ENCODE assay signal across 36 cellular contexts in genomic region chr11:60085909-60086308, GRCh38. TPM values are rescaled to one million over a fixed set of nuclear protein-coding genes. Genes with fewer than 3 reads are reported as not detected.
"Had no signal": no experiment of that assay in that cellular context is flagged by ENCODE, and none has a peak within 500 bp of the region (broad histone marks: within the 10 kb centered on the region; RNA-seq: fewer than 3 reads in every experiment).

No MANE protein-coding gene starts in this region.

- DNase-seq: activated CD4-positive, alpha-beta T cell treated with anti-CD3 and anti-CD28 coated beads, Interleukin-2, amount 10 ng/mL, durations not matched to agents 24 days and 14 days; activated CD4-positive, alpha-beta T cell treated with anti-CD3 and anti-CD28 coated beads, Interleukin-2, amount 50 U/mL, for 4 hours; activated CD8-positive, alpha-beta memory T cell treated with anti-CD3 and anti-CD28 coated beads, Interleukin-2, amount 50 U/mL, for 4 hours; activated CD8-positive, alpha-beta T cell treated with anti-CD3 and anti-CD28 coated beads, Interleukin-2, amount 10 ng/mL, durations not matched to agents 7 days and 5 days; activated gamma-delta T cell treated with Interleukin-2 at 50 U/mL for 16 hours; activated naive CD4-positive, alpha-beta T cell treated with anti-CD3 and anti-CD28 coated beads, Interleukin-2, amount 10 ng/mL, durations not matched to agents 7 days and 5 days; activated naive CD8-positive, alpha-beta T cell treated with anti-CD3 and anti-CD28 coated beads, Interleukin-2, amount 50 U/mL, for 24 hours; activated T-cell treated with anti-CD3 and anti-CD28 coated beads for 4 hours; activated T-cell treated with anti-CD3 and anti-CD28 coated beads, Interleukin-2, amount 50 U/mL, for 4 hours; anterior cingulate cortex; caudate nucleus; cerebellar nuclear complex; NCI-H1048; NCI-H1105 treated with DMSO at 0.1 percent for 48 hours; NCI-H1436; NCI-H1694; NCI-H1930; NCI-H2081 treated with DMSO at 0.1 percent for 48 hours; NCI-H226; NCI-H446 treated with DMSO at 0.1 percent for 48 hours; NCI-H524; NCI-H748 treated with DMSO at 0.1 percent for 48 hours; NK-92 treated with Interleukin-12 subunit alpha and Interleukin-12 subunit beta, amount 100 ng/mL, for 24 hours; SHP77; SJCRH30 had no signal

- ATAC-seq: activated CD8-positive, alpha-beta T cell treated with anti-CD3 and anti-CD28 coated beads, Interleukin-2, amount 10 ng/mL, durations not matched to agents 7 days and 5 days; activated naive CD8-positive, alpha-beta T cell treated with anti-CD3 and anti-CD28 coated beads, Interleukin-2, amount 50 U/mL, for 24 hours; activated T-cell treated with anti-CD3 and anti-CD28 coated beads, Interleukin-2, amount 50 U/mL, for 4 hours had no signal

- H3K9ac ChIP-seq: KMS-11 had no signal

- H3K36me3 Mint-ChIP-seq: activated naive CD4-positive, alpha-beta T cell treated with anti-CD3 and anti-CD28 coated beads, Interleukin-2, amount 10 ng/mL, durations not matched to agents 7 days and 5 days; activated naive CD8-positive, alpha-beta T cell; brain had no signal

- H3K4me1 Mint-ChIP-seq: activated CD4-positive, alpha-beta T cell treated with anti-CD3 and anti-CD28 coated beads, Interleukin-2, amount 10 ng/mL, durations not matched to agents 24 days and 14 days; activated naive CD4-positive, alpha-beta T cell treated with anti-CD3 and anti-CD28 coated beads, Interleukin-2, amount 10 ng/mL, durations not matched to agents 7 days and 5 days; activated naive CD8-positive, alpha-beta T cell treated with anti-CD3 and anti-CD28 coated beads, Interleukin-2, amount 50 U/mL, for 24 hours; brain had no signal

- H3K4me1 ChIP-seq: SJCRH30 had no signal

- H3K36me3 ChIP-seq: SJCRH30 had no signal

- H3K27ac Mint-ChIP-seq: activated CD4-positive, alpha-beta T cell treated with anti-CD3 and anti-CD28 coated beads, Interleukin-2, amount 10 ng/mL, durations not matched to agents 24 days and 14 days; activated CD8-positive, alpha-beta T cell treated with anti-CD3 and anti-CD28 coated beads, Interleukin-2, amount 10 ng/mL, durations not matched to agents 7 days and 5 days; activated naive CD4-positive, alpha-beta T cell treated with anti-CD3 and anti-CD28 coated beads, Interleukin-2, amount 10 ng/mL, durations not matched to agents 7 days and 5 days; activated naive CD8-positive, alpha-beta T cell; activated naive CD8-positive, alpha-beta T cell treated with anti-CD3 and anti-CD28 coated beads, Interleukin-2, amount 50 U/mL, for 24 hours; activated T-helper 1 cell treated with anti-CD3 and anti-CD28 coated beads, Interleukin-12 subunit alpha, Interleukin-12 subunit beta, Interleukin-2, Interleukin-4 antibody, amounts not matched to agents 30 ng/mL and 10 ng/mL and 1 ng/mL, durations not matched to agents 14 hours and 24 hours and 36 hours; brain had no signal

- H3K4me3 ChIP-seq: SJCRH30, SK-N-MC had no signal

- H3K27me3 ChIP-seq: SJCRH30 had no signal

- H3K27me3 Mint-ChIP-seq: activated naive CD4-positive, alpha-beta T cell treated with anti-CD3 and anti-CD28 coated beads, Interleukin-2, amount 10 ng/mL, durations not matched to agents 7 days and 5 days; brain had no signal

- H3K4me2 ChIP-seq: KMS-11 had no signal

- H3K4me3 Mint-ChIP-seq: activated CD4-positive, alpha-beta T cell treated with anti-CD3 and anti-CD28 coated beads, Interleukin-2, amount 10 ng/mL, durations not matched to agents 24 days and 14 days; activated CD8-positive, alpha-beta T cell treated with anti-CD3 and anti-CD28 coated beads, Interleukin-2, amount 10 ng/mL, durations not matched to agents 7 days and 5 days; activated naive CD4-positive, alpha-beta T cell treated with anti-CD3 and anti-CD28 coated beads, Interleukin-2, amount 10 ng/mL, durations not matched to agents 7 days and 5 days; activated naive CD8-positive, alpha-beta T cell; activated naive CD8-positive, alpha-beta T cell treated with anti-CD3 and anti-CD28 coated beads, Interleukin-2, amount 50 U/mL, for 24 hours; activated T-cell treated with anti-CD3 and anti-CD28 coated beads, Interleukin-2, amount 50 U/mL, for 4 hours; activated T-helper 1 cell treated with anti-CD3 and anti-CD28 coated beads, Interleukin-12 subunit alpha, Interleukin-12 subunit beta, Interleukin-2, Interleukin-4 antibody, amounts not matched to agents 30 ng/mL and 10 ng/mL and 1 ng/mL, durations not matched to agents 14 hours and 24 hours and 36 hours; brain had no signal

- H3K9me3 ChIP-seq: SJCRH30 had no signal

- H3K9me3 Mint-ChIP-seq: activated CD4-positive, alpha-beta T cell treated with anti-CD3 and anti-CD28 coated beads, Interleukin-2, amount 10 ng/mL, durations not matched to agents 24 days and 14 days; activated naive CD4-positive, alpha-beta T cell treated with anti-CD3 and anti-CD28 coated beads, Interleukin-2, amount 10 ng/mL, durations not matched to agents 7 days and 5 days; activated naive CD8-positive, alpha-beta T cell treated with anti-CD3 and anti-CD28 coated beads, Interleukin-2, amount 50 U/mL, for 24 hours; activated T-cell treated with anti-CD3 and anti-CD28 coated beads, Interleukin-2, amount 50 U/mL, for 4 hours; activated T-helper 1 cell treated with anti-CD3 and anti-CD28 coated beads, Interleukin-12 subunit alpha, Interleukin-12 subunit beta, Interleukin-2, Interleukin-4 antibody, amounts not matched to agents 30 ng/mL and 10 ng/mL and 1 ng/mL, durations not matched to agents 14 hours and 24 hours and 36 hours; brain had no signal

RNA-seq across cellular contexts. Expression of gene MS4A2, which starts 2.6 kb away (rescaled TPM):
- total RNA-seq: activated CD4-positive, alpha-beta T cell treated with anti-CD3 and anti-CD28 coated beads, Interleukin-2, amount 10 ng/mL, durations not matched to agents 24 days and 14 days; activated CD8-positive, alpha-beta T cell treated with anti-CD3 and anti-CD28 coated beads, Interleukin-2, amount 10 ng/mL, durations not matched to agents 7 days and 5 days; activated T-cell treated with anti-CD3 and anti-CD28 coated beads, Interleukin-2, amount 50 U/mL, for 4 hours; activated T-helper 1 cell treated with anti-CD3 and anti-CD28 coated beads, Interleukin-12 subunit alpha, Interleukin-12 subunit beta, Interleukin-2, Interleukin-4 antibody, amounts not matched to agents 30 ng/mL and 10 ng/mL and 1 ng/mL, durations not matched to agents 14 hours and 24 hours and 36 hours; bronchial epithelial cell; LHCN-M2; M059J; OCI-LY7; SJCRH30; T-helper 1 cell treated with Interleukin-12 subunit alpha and Interleukin-12 subunit beta and Interleukin-4 antibody, amounts not matched to agents 30 ng/mL and 1 ng/mL, for 36 hours; T-helper 2 cell treated with Interferon-gamma antibody and Interleukin-4, amounts not matched to agents 100 ng/mL and 5 ng/mL, for 36 hours had no signal

RNA-seq across cellular contexts. Expression of gene MS4A3, which starts 29.4 kb away (rescaled TPM):
- total RNA-seq: activated CD4-positive, alpha-beta T cell treated with anti-CD3 and anti-CD28 coated beads, Interleukin-2, amount 10 ng/mL, durations not matched to agents 24 days and 14 days; activated CD8-positive, alpha-beta T cell treated with anti-CD3 and anti-CD28 coated beads, Interleukin-2, amount 10 ng/mL, durations not matched to agents 7 days and 5 days; activated T-cell treated with anti-CD3 and anti-CD28 coated beads, Interleukin-2, amount 50 U/mL, for 4 hours; activated T-helper 1 cell treated with anti-CD3 and anti-CD28 coated beads, Interleukin-12 subunit alpha, Interleukin-12 subunit beta, Interleukin-2, Interleukin-4 antibody, amounts not matched to agents 30 ng/mL and 10 ng/mL and 1 ng/mL, durations not matched to agents 14 hours and 24 hours and 36 hours; bronchial epithelial cell; LHCN-M2; M059J; OCI-LY7; SJCRH30; T-helper 1 cell treated with Interleukin-12 subunit alpha and Interleukin-12 subunit beta and Interleukin-4 antibody, amounts not matched to agents 30 ng/mL and 1 ng/mL, for 36 hours; T-helper 2 cell treated with Interferon-gamma antibody and Interleukin-4, amounts not matched to agents 100 ng/mL and 5 ng/mL, for 36 hours had no signal

RNA-seq across cellular contexts. Expression of gene OOSP2, which starts 45.7 kb away (rescaled TPM):
- total RNA-seq: activated CD4-positive, alpha-beta T cell treated with anti-CD3 and anti-CD28 coated beads, Interleukin-2, amount 10 ng/mL, durations not matched to agents 24 days and 14 days; activated CD8-positive, alpha-beta T cell treated with anti-CD3 and anti-CD28 coated beads, Interleukin-2, amount 10 ng/mL, durations not matched to agents 7 days and 5 days; activated T-cell treated with anti-CD3 and anti-CD28 coated beads, Interleukin-2, amount 50 U/mL, for 4 hours; activated T-helper 1 cell treated with anti-CD3 and anti-CD28 coated beads, Interleukin-12 subunit alpha, Interleukin-12 subunit beta, Interleukin-2, Interleukin-4 antibody, amounts not matched to agents 30 ng/mL and 10 ng/mL and 1 ng/mL, durations not matched to agents 14 hours and 24 hours and 36 hours; bronchial epithelial cell; LHCN-M2; M059J; OCI-LY7; SJCRH30; T-helper 1 cell treated with Interleukin-12 subunit alpha and Interleukin-12 subunit beta and Interleukin-4 antibody, amounts not matched to agents 30 ng/mL and 1 ng/mL, for 36 hours; T-helper 2 cell treated with Interferon-gamma antibody and Interleukin-4, amounts not matched to agents 100 ng/mL and 5 ng/mL, for 36 hours had no signal
